Comparison of ENCODE assay signal across 19 cellular contexts in genomic region chr2:10415048-10415447, GRCh38.
"Had no signal": no experiment of that assay in that cellular context is flagged by ENCODE, and none has a peak within 500 bp of the region (broad histone marks: within the 10 kb centered on the region; RNA-seq: fewer than 3 reads in every experiment).

No MANE protein-coding gene starts in this region.

- H3K27ac Mint-ChIP-seq: activated naive CD4-positive, alpha-beta T cell treated with anti-CD3 and anti-CD28 coated beads, Interleukin-2, amount 50 U/mL, for 24 hours; dendritic cell treated with granulocyte-macrophage colony-stimulating factor and Interleukin-4, amounts not matched to agents 40 ng/mL and 50 ng/mL, for 4 days; T-helper 1 cell treated with Interleukin-12 subunit alpha and Interleukin-12 subunit beta and Interleukin-4 antibody, amounts not matched to agents 30 μg/mL and 1 μg/mL, for 36 hours had no signal

- H3K36me3 Mint-ChIP-seq: activated naive CD4-positive, alpha-beta T cell treated with anti-CD3 and anti-CD28 coated beads, Interleukin-2, amount 50 U/mL, for 24 hours had no signal

- ATAC-seq: gastroesophageal sphincter, upper lobe of right lung had no signal

- H3K9me3 Mint-ChIP-seq: activated naive CD4-positive, alpha-beta T cell treated with anti-CD3 and anti-CD28 coated beads, Interleukin-2, amount 50 U/mL, for 24 hours; T-helper 1 cell treated with Interleukin-12 subunit alpha and Interleukin-12 subunit beta and Interleukin-4 antibody, amounts not matched to agents 30 μg/mL and 1 μg/mL, for 36 hours had no signal

- H3K4me3 Mint-ChIP-seq: activated naive CD4-positive, alpha-beta T cell treated with anti-CD3 and anti-CD28 coated beads, Interleukin-2, amount 50 U/mL, for 24 hours; dendritic cell treated with granulocyte-macrophage colony-stimulating factor and Interleukin-4, amounts not matched to agents 40 ng/mL and 50 ng/mL, for 4 days; T-helper 1 cell treated with Interleukin-12 subunit alpha and Interleukin-12 subunit beta and Interleukin-4 antibody, amounts not matched to agents 30 μg/mL and 1 μg/mL, for 36 hours had no signal

- DNase-seq: activated CD4-positive, alpha-beta T cell treated with anti-CD3 and anti-CD28 coated beads, Interleukin-2, amount 50 U/mL, for 1 hour; activated CD4-positive, CD25-positive, alpha-beta regulatory T cell treated with anti-CD3 and anti-CD28 coated beads, Interleukin-2, amount 50 U/mL, for 72 hours; activated CD8-positive, alpha-beta memory T cell treated with anti-CD3 and anti-CD28 coated beads for 24 hours; activated CD8-positive, alpha-beta memory T cell treated with anti-CD3 and anti-CD28 coated beads, Interleukin-2, amount 50 U/mL, for 48 hours; activated effector memory CD4-positive, alpha-beta T cell treated with anti-CD3 and anti-CD28 coated beads, Interleukin-2, amount 50 U/mL, for 16 hours; activated T-cell treated with anti-CD3 and anti-CD28 coated beads, Interleukin-2, amount 50 U/mL, for 48 hours; cerebellar nuclear complex; effector memory CD4-positive, alpha-beta T cell; left ventricle myocardium inferior; mammary epithelial cell; midbrain; stimulated activated CD4-positive, alpha-beta T cell treated with anti-CD3 and anti-CD28 coated beads, Interleukin-15, amount 100 ng/mL, for 24 hours; stimulated activated CD4-positive, alpha-beta T cell treated with anti-CD3 and anti-CD28 coated beads, Interleukin-2, amount 100 ng/mL, for 48 hours; testis; upper lobe of right lung had no signal
